ENCODE assay signal across 8 cellular contexts in genomic region chr6:36678488-36679042, GRCh38. TPM values are rescaled to one million over a fixed set of nuclear protein-coding genes. Genes with fewer than 3 reads are reported as not detected.
DNase-seq lines count a peak whose midpoint lies in the region; ATAC-seq and TF ChIP-seq lines count a peak whose summit lies in the region.

CDKN1A (plus strand) TSS chr6:36678714; CDS start chr6:36684102, 5,388 bp downstream.

- peaks cover 28 to 33% of the 10 kb centered on the region in 2 donors for H3K36me3 Mint-ChIP-seq in activated naive CD4-positive, alpha-beta T cell treated with anti-CD3 and anti-CD28 coated beads, Interleukin-2, amount 50 U/mL, for 72 hours

- DNase-seq in Daoy (ENCODE audit: low read depth) (peak; percentile 96), HCEC 1CT (peak; percentile 88), NAMALWA (ENCODE audit: low spot score) (peak; percentile 91), glomerular visceral epithelial cell (ENCODE audit: extremely low spot score) (peak; percentile 97), osteoblast (ENCODE audit: insufficient read length, low spot score, missing footprints) (peak; percentile 93), thoracic aorta (ENCODE audit: low spot score) (peak; percentile 76)
- peak; percentile 82 for DNase-seq in activated naive CD4-positive, alpha-beta T cell treated with anti-CD3 and anti-CD28 coated beads, Interleukin-2, amount 50 U/mL, for 72 hours (ENCODE audit: low spot score in 2 of 2)

- H3K4me2 ChIP-seq in osteoblast (ENCODE audit: insufficient read depth, low read length), result peak within 1 kb of the TSS; percentile 87

- H3K36me3 ChIP-seq in osteoblast (ENCODE audit: insufficient read depth, low read length) (peaks cover 27% of the 10 kb centered on the region), thoracic aorta (peaks cover 16% of the 10 kb centered on the region)

- no peaks in the 10 kb centered on the region for H3K9me3 ChIP-seq in osteoblast (ENCODE audit: low read depth, low read length)
- H3K9me3 ChIP-seq in thoracic aorta, result no peaks in the 10 kb centered on the region

- peaks cover 39% of the 10 kb centered on the region for H4K20me1 ChIP-seq in osteoblast (ENCODE audit: insufficient read depth, low read length)

- ATAC-seq in SK-N-SH treated with all-trans-retinoic acid at 6 μM for 48 hours, result peak; percentile 85
- ATAC-seq in activated naive CD4-positive, alpha-beta T cell treated with anti-CD3 and anti-CD28 coated beads, Interleukin-2, amount 50 U/mL, for 72 hours, result peak; percentile 39 to 75
- peak; percentile 33 for ATAC-seq in thoracic aorta (ENCODE audit: insufficient number of reproducible peaks, low FRiP score, low read depth)

- peaks cover 46% of the 10 kb centered on the region for H3K4me1 ChIP-seq in osteoblast (ENCODE audit: insufficient read depth, low read length)
- H3K4me1 ChIP-seq in thoracic aorta (ENCODE audit: control insufficient read depth in 1 of 2, low read depth in 2 of 2), result peaks cover 48 to 56% of the 10 kb centered on the region in 2 donors

- TF ChIP-seq CTCF in osteoblast (IDR thresholded peaks at IDR 0.05; ENCODE audit: extremely low read depth, low read depth, low read length), result no peak
- no peak for TF ChIP-seq CTCF in thoracic aorta (IDR thresholded peaks at IDR 0.05)

- H3K4me3 ChIP-seq in osteoblast (ENCODE audit: insufficient read depth, low read length) (peak within 1 kb of the TSS; percentile 99), thoracic aorta (peak within 1 kb of the TSS; percentile 94)

- H3K27ac Mint-ChIP-seq in activated naive CD4-positive, alpha-beta T cell treated with anti-CD3 and anti-CD28 coated beads, Interleukin-2, amount 50 U/mL, for 72 hours, result peak within 1 kb of the TSS; percentile 96 to 98

- H3K27me3 ChIP-seq in osteoblast (ENCODE audit: insufficient read depth, low read length) (no peaks in the 10 kb centered on the region), thoracic aorta (replicated peaks; ENCODE audit: insufficient read depth) (no peaks in the 10 kb centered on the region)

- H3K9me3 Mint-ChIP-seq in activated naive CD4-positive, alpha-beta T cell treated with anti-CD3 and anti-CD28 coated beads, Interleukin-2, amount 50 U/mL, for 72 hours, result no peaks in the 10 kb centered on the region

- H3K27ac ChIP-seq in osteoblast (ENCODE audit: low read depth, low read length) (peak within 1 kb of the TSS; percentile 93), thoracic aorta (peak within 1 kb of the TSS; percentile 96 to 99)

- peaks cover 57% of the 10 kb centered on the region for H3K79me2 ChIP-seq in osteoblast (ENCODE audit: insufficient read depth, low read length)

- H2AFZ ChIP-seq in osteoblast (ENCODE audit: low read length), result no peak within 1 kb of the TSS

TF ChIP-seq in SK-N-SH treated with all-trans-retinoic acid at 6 μM for 48 hours, 23 proteins besides CTCF, POLR2A, EP300 and RAD21:
- TF ChIP-seq SNAI2 (CRISPR knock-in tag; IDR thresholded peaks at IDR 0.05) (0 out of 2 replicates have a peak, but pooled peaks have one; percentile 27), PATZ1 (CRISPR knock-in tag; IDR thresholded peaks at IDR 0.05; ENCODE audit: borderline replicate concordance) (0 out of 2 replicates have a peak, but pooled peaks have one; percentile 19), ZFP3 (CRISPR knock-in tag; IDR thresholded peaks at IDR 0.05) (no peak)

RNA-seq across cellular contexts. Expression of gene CDKN1A, which starts in this region (rescaled TPM):
- 38.4 and 48.8 TPM in 2 replicates for total RNA-seq in Daoy (2014; rRNA removed; shearing (Covaris generic))
- total RNA-seq in activated naive CD4-positive, alpha-beta T cell treated with anti-CD3 and anti-CD28 coated beads, Interleukin-2, amount 50 U/mL, for 72 hours, result 100 to 1,000 TPM in 1 of 2 donors, 10 to 100 TPM in 1; 43.3 to 146 TPM
- total RNA-seq in osteoblast (456 and 461 TPM in 2 replicates), thoracic aorta (100 to 1,000 TPM; 311 to 457 TPM)

Comparison
In these comparisons a context has a peak if more than half of its experiments do, and no peak if none do; other contexts are left out.
1. Peak in every context shown above with its lines: DNase-seq, ATAC-seq, H3K4me3 ChIP-seq and H3K27ac ChIP-seq.
2. ATAC-seq: peak in every context shown above with its lines; median percentile 85 in SK-N-SH treated with all-trans-retinoic acid at 6 μM for 48 hours; 57 in activated naive CD4-positive, alpha-beta T cell treated with anti-CD3 and anti-CD28 coated beads, Interleukin-2, amount 50 U/mL, for 72 hours; 33 in thoracic aorta.